ENCODE assay signal across 1 cellular context in genomic region chr14:78788467-78789360, GRCh38.
TF ChIP-seq lines count a peak whose summit lies in the region.

No MANE protein-coding gene starts in this region.

TF ChIP-seq in GM23338, 12 proteins besides CTCF, POLR2A, EP300 and RAD21 (continued from another document):
- TF ChIP-seq, protein P1, sequence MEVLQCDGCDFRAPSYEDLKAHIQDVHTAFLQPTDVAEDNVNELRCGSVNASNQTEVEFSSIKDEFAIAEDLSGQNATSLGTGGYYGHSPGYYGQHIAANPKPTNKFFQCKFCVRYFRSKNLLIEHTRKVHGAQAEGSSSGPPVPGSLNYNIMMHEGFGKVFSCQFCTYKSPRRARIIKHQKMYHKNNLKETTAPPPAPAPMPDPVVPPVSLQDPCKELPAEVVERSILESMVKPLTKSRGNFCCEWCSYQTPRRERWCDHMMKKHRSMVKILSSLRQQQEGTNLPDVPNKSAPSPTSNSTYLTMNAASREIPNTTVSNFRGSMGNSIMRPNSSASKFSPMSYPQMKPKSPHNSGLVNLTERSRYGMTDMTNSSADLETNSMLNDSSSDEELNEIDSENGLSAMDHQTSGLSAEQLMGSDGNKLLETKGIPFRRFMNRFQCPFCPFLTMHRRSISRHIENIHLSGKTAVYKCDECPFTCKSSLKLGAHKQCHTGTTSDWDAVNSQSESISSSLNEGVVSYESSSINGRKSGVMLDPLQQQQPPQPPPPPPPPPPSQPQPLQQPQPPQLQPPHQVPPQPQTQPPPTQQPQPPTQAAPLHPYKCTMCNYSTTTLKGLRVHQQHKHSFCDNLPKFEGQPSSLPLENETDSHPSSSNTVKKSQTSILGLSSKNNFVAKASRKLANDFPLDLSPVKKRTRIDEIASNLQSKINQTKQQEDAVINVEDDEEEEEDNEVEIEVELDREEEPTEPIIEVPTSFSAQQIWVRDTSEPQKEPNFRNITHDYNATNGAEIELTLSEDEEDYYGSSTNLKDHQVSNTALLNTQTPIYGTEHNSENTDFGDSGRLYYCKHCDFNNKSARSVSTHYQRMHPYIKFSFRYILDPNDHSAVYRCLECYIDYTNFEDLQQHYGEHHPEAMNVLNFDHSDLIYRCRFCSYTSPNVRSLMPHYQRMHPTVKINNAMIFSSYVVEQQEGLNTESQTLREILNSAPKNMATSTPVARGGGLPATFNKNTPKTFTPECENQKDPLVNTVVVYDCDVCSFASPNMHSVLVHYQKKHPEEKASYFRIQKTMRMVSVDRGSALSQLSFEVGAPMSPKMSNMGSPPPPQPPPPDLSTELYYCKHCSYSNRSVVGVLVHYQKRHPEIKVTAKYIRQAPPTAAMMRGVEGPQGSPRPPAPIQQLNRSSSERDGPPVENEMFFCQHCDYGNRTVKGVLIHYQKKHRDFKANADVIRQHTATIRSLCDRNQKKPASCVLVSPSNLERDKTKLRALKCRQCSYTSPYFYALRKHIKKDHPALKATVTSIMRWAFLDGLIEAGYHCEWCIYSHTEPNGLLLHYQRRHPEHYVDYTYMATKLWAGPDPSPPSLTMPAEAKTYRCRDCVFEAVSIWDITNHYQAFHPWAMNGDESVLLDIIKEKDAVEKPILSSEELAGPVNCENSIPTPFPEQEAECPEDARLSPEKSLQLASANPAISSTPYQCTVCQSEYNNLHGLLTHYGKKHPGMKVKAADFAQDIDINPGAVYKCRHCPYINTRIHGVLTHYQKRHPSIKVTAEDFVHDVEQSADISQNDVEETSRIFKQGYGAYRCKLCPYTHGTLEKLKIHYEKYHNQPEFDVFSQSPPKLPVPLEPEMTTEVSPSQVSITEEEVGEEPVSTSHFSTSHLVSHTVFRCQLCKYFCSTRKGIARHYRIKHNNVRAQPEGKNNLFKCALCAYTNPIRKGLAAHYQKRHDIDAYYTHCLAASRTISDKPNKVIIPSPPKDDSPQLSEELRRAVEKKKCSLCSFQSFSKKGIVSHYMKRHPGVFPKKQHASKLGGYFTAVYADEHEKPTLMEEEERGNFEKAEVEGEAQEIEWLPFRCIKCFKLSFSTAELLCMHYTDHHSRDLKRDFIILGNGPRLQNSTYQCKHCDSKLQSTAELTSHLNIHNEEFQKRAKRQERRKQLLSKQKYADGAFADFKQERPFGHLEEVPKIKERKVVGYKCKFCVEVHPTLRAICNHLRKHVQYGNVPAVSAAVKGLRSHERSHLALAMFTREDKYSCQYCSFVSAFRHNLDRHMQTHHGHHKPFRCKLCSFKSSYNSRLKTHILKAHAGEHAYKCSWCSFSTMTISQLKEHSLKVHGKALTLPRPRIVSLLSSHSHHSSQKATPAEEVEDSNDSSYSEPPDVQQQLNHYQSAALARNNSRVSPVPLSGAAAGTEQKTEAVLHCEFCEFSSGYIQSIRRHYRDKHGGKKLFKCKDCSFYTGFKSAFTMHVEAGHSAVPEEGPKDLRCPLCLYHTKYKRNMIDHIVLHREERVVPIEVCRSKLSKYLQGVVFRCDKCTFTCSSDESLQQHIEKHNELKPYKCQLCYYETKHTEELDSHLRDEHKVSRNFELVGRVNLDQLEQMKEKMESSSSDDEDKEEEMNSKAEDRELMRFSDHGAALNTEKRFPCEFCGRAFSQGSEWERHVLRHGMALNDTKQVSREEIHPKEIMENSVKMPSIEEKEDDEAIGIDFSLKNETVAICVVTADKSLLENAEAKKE (CRISPR knock-in tag; IDR thresholded peaks at IDR 0.05) = no peak
- TF ChIP-seq POLR2AphosphoS5 (IDR thresholded peaks at IDR 0.05; ENCODE audit: low read depth) = no peak
- no peak for TF ChIP-seq JUNB (IDR thresholded peaks at IDR 0.05; ENCODE audit: unreplicated experiment)
- no peak for TF ChIP-seq ZNF114 (CRISPR knock-in tag; IDR thresholded peaks at IDR 0.05)
- TF ChIP-seq EZH2 (IDR thresholded peaks at IDR 0.05; ENCODE audit: low read depth, unreplicated experiment) = no peak
- no peak for TF ChIP-seq ZNF331 (CRISPR knock-in tag; IDR thresholded peaks at IDR 0.05; ENCODE audit: low read depth)
- no peak for TF ChIP-seq CREB1 (CRISPR knock-in tag; IDR thresholded peaks at IDR 0.05; ENCODE audit: low read depth)
- no peak for TF ChIP-seq NANOG (IDR thresholded peaks at IDR 0.05; ENCODE audit: borderline replicate concordance)
- TF ChIP-seq STAT1 (IDR thresholded peaks at IDR 0.05; ENCODE audit: unreplicated experiment) = no peak
